ENCODE assay signal across 8 cellular contexts in the genomic region with DNA sequence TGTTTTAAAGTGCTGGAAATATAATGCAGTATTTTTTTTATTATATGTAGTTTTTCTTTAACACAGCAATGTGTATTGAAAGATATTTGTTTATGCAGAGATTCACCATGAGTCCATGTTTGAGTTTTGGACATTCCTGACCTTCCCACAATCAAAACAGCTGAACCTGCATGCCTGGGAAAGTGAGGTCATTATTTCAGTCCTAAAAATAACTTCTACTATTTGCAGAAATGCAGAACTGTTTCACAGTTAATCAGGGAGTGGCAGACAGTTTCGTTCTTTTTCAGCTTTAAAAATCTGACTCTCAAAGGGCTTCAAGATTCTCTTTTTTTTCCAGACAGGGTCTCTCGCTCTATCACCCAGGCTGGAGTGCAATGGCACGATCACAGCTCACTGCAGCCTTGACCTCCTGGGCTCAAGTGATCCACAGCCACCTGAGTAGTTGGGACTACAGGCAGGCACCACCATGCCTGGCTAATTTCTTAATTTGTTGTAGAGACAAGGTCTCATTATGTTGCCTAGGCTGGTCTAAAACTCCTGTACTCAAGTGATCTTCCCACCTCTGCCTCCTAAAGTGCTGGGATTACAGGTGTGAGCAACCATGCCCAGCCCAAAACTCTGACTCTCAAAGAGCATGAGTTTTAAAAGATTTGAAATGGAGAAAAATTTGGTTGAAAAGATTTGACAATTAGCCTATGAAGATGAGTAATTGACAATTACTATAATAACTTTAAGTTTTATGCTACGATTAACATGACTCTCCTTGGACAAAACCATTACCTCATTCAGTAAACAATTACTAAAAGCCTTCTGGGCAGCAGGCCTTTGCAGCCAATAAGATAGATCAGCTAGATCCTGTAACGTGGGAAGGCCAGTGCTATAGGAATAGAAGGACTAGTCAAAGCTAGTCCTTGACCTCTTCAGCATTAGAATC. TPM values are rescaled to one million over a fixed set of nuclear protein-coding genes. Genes with fewer than 3 reads are reported as not detected.
A peak's percentile ranks its signal among the peaks of the same experiment; 100 is the strongest.
DNase-seq lines count a peak whose midpoint lies in the region; ATAC-seq, FAIRE-seq and TF ChIP-seq lines count a peak whose summit lies in the region.

No MANE protein-coding gene starts in this region.

- H3K4me2 ChIP-seq in mammary epithelial cell (ENCODE audit: insufficient read depth, low read depth, low read length), result no peak overlapping the region

- intact Hi-C loops in MCF 10A (cut with micrococcal nuclease), result no loop called here
- intact Hi-C loops in mammary epithelial cell (cut with micrococcal nuclease), result no loop called here

- BruUV-seq in MCF 10A (replicated peaks; lab: Mats Ljungman, UMichigan) (no TSS peak), mammary epithelial cell (replicated peaks; lab: Mats Ljungman, UMichigan) (no TSS peak)

- peaks cover 73% of the 10 kb centered on the region for H3K36me3 Mint-ChIP-seq in MCF 10A (ENCODE audit: insufficient read depth, unreplicated experiment)
- peaks cover 71% of the 10 kb centered on the region for H3K36me3 Mint-ChIP-seq in activated T-helper 17 cell treated with anti-CD3 and anti-CD28 coated beads, Interleukin-2, amount 50 U/mL, for 72 hours (ENCODE audit: low read depth)

- WGBS in mammary epithelial cell (ENCODE audit: low coverage, missing lambda C conversion rate), result 72% methylated on average over 5 of the region's 5 CpGs

- H2AFZ ChIP-seq in mammary epithelial cell (ENCODE audit: low read depth, low read length), result no peak overlapping the region

- peaks cover 49% of the 10 kb centered on the region for H3K36me3 ChIP-seq in mammary epithelial cell (ENCODE audit: insufficient read depth, low read length)

- FAIRE-seq in urothelium cell line (lab: Jason Lieb, UNC), result peak; percentile 46

- in situ Hi-C loops in mammary epithelial cell (cut with MboI; ENCODE audit: low sequenced_read_pairs in 2 of 2) (loop anchor here in 1 of 2 donors (25.0 kb wide), 1 partner anchor 605 kb away; no protein-coding TSS in a partner anchor), ACHN (cut with HindIII; ENCODE audit: low pct_ligation_motif_present, low pct_unique_long_range_greater_than_20kb, low sequenced_read_pairs) (no loop called here)

- no peak overlapping the region for H3K27ac ChIP-seq in mammary epithelial cell (ENCODE audit: insufficient read depth, low read depth, low read length)

- no peak overlapping the region for H3K9ac ChIP-seq in mammary epithelial cell (ENCODE audit: insufficient read depth, low read length)

- H3K4me3 ChIP-seq in mammary epithelial cell (replicated peaks in 1 of 3; ENCODE audit: insufficient read depth in 1 of 3, low read depth in 2 of 3, low read length in 3 of 3), result no peak overlapping the region

- CTCF ChIA-PET in MCF 10A (lab: Yijun Ruan, JAX), result interaction anchor here (0.6 to 1.3 kb wide), 4 partner anchors 9 to 632 kb away, joined by 3 to 5 read pairs (median 4); no protein-coding TSS in a partner anchor
- CTCF ChIA-PET in mammary epithelial cell (lab: Charles Lee; ENCODE audit: low non-redundant PET), result no interaction called here

- peak overlapping the region; percentile 44 for H3K27ac Mint-ChIP-seq in MCF 10A (ENCODE audit: low read depth, unreplicated experiment)
- peak overlapping the region; percentile 5 for H3K27ac Mint-ChIP-seq in activated T-helper 17 cell treated with anti-CD3 and anti-CD28 coated beads, Interleukin-2, amount 50 U/mL, for 72 hours

- POLR2A ChIA-PET in MCF 10A (lab: Yijun Ruan, JAX), result interaction anchor here (0.6 to 3.3 kb wide), 9 partner anchors 10 to 380 kb away, joined by 3 to 42 read pairs (median 5); a partner anchor contains a TSS

- no peak for DNase-seq in MCF 10A (ENCODE audit: unreplicated experiment)
- no peak for DNase-seq in mammary epithelial cell
- peak; percentile 78 for DNase-seq in kidney glomerular epithelial cell (lab: John Stamatoyannopoulos, UW)
- DNase-seq in urothelium cell line (ENCODE audit: low spot score), result peak; percentile 77
- DNase-seq in ACHN, result no peak
- no peak for DNase-seq in NCI-H187 treated with DMSO at 0.1 percent for 48 hours (lab: John Stamatoyannopoulos, UW)

- TF ChIP-seq CTCF in MCF 10A (IDR thresholded peaks at IDR 0.05; ENCODE audit: unreplicated experiment) (no peak), mammary epithelial cell (conservative IDR thresholded peaks at IDR 0.05 in 1 of 2, IDR thresholded peaks at IDR 0.05 in 1 of 2; ENCODE audit: extremely low read depth in 1 of 2, insufficient read depth in 1 of 2, low read depth in 1 of 2, low read length in 2 of 2) (no peak)

- peaks cover 23% of the 10 kb centered on the region for H3K4me1 Mint-ChIP-seq in MCF 10A (ENCODE audit: insufficient read depth, unreplicated experiment)
- peaks cover 40% of the 10 kb centered on the region for H3K4me1 Mint-ChIP-seq in activated T-helper 17 cell treated with anti-CD3 and anti-CD28 coated beads, Interleukin-2, amount 50 U/mL, for 72 hours

- H3K79me2 ChIP-seq in mammary epithelial cell (ENCODE audit: insufficient read depth, low read length), result peaks cover 63% of the 10 kb centered on the region

- no peaks in the 10 kb centered on the region for H3K27me3 Mint-ChIP-seq in MCF 10A (ENCODE audit: insufficient read depth, unreplicated experiment)
- no peaks in the 10 kb centered on the region for H3K27me3 Mint-ChIP-seq in activated T-helper 17 cell treated with anti-CD3 and anti-CD28 coated beads, Interleukin-2, amount 50 U/mL, for 72 hours

- dilution Hi-C loops in mammary epithelial cell (cut with HindIII; ENCODE audit: low sequenced_read_pairs), result no loop called here

- peaks cover 7% of the 10 kb centered on the region for H3K4me1 ChIP-seq in mammary epithelial cell (ENCODE audit: insufficient read depth, low read length)

- no peak overlapping the region for H3K4me3 Mint-ChIP-seq in MCF 10A (ENCODE audit: unreplicated experiment)
- no peak overlapping the region for H3K4me3 Mint-ChIP-seq in activated T-helper 17 cell treated with anti-CD3 and anti-CD28 coated beads, Interleukin-2, amount 50 U/mL, for 72 hours

- H3K9me3 Mint-ChIP-seq in MCF 10A (ENCODE audit: unreplicated experiment), result no peaks in the 10 kb centered on the region
- no peaks in the 10 kb centered on the region for H3K9me3 Mint-ChIP-seq in activated T-helper 17 cell treated with anti-CD3 and anti-CD28 coated beads, Interleukin-2, amount 50 U/mL, for 72 hours

- H3K9me3 ChIP-seq in mammary epithelial cell (replicated peaks; ENCODE audit: insufficient read depth, low read length), result no peaks in the 10 kb centered on the region

- H4K20me1 ChIP-seq in mammary epithelial cell (ENCODE audit: insufficient read depth, low read length), result no peaks in the 10 kb centered on the region

- ATAC-seq in activated T-helper 17 cell treated with anti-CD3 and anti-CD28 coated beads, Interleukin-2, amount 50 U/mL, for 72 hours (replicated peaks), result no peak
- ATAC-seq in GM21367 (IDR thresholded peaks at IDR 0.05; ENCODE audit: unreplicated experiment), result no peak

- H3K27me3 ChIP-seq in mammary epithelial cell (ENCODE audit: insufficient read depth, low read length), result no peaks in the 10 kb centered on the region

RNA-seq across cellular contexts. Expression of a gene that starts 5.0 kb away (rescaled TPM):
- 175 and 229 TPM in 2 replicates for total RNA-seq in MCF 10A (2022)
- 100 to 1,000 TPM; 464 to 468 TPM for total RNA-seq in mammary epithelial cell
- polyA plus RNA-seq in mammary epithelial cell, result 914 TPM
- 331 TPM for polyA minus RNA-seq in mammary epithelial cell
- total RNA-seq in activated T-helper 17 cell treated with anti-CD3 and anti-CD28 coated beads, Interleukin-2, amount 50 U/mL, for 72 hours, result 100 to 1,000 TPM; 206 to 271 TPM

RNA-seq across cellular contexts. Expression of a gene that starts 9.4 kb away (rescaled TPM):
- 286 and 332 TPM in 2 replicates for total RNA-seq in MCF 10A (2022)
- 100 to 1,000 TPM; 429 to 570 TPM for total RNA-seq in mammary epithelial cell
- 487 TPM for polyA plus RNA-seq in mammary epithelial cell
- 414 TPM for polyA minus RNA-seq in mammary epithelial cell
- 100 to 1,000 TPM; 392 to 483 TPM for total RNA-seq in activated T-helper 17 cell treated with anti-CD3 and anti-CD28 coated beads, Interleukin-2, amount 50 U/mL, for 72 hours

RNA-seq across cellular contexts. Expression of a gene that starts 37.2 kb away (rescaled TPM):
- total RNA-seq in MCF 10A (2022) (0.21 and 0.88 TPM in 2 replicates), mammary epithelial cell (under 1 TPM; 0.12 to 0.50 TPM)
- 0.08 TPM for polyA plus RNA-seq in mammary epithelial cell
- polyA minus RNA-seq in mammary epithelial cell, result not detected
- total RNA-seq in activated T-helper 17 cell treated with anti-CD3 and anti-CD28 coated beads, Interleukin-2, amount 50 U/mL, for 72 hours, result 1 to 10 TPM in 1 of 2 donors, under 1 TPM in 1; 0.52 to 2.0 TPM

Comparison
In these comparisons a context has a peak if more than half of its experiments do, and no peak if none do; other contexts are left out.
1. DNase-seq: peak in kidney glomerular epithelial cell (single experiment) and urothelium cell line (single experiment); none in MCF 10A (single experiment), mammary epithelial cell (single experiment), ACHN (single experiment) and NCI-H187 treated with DMSO at 0.1 percent for 48 hours (single experiment).